ENCODE assay signal across 17 cellular contexts in the genomic region with DNA sequence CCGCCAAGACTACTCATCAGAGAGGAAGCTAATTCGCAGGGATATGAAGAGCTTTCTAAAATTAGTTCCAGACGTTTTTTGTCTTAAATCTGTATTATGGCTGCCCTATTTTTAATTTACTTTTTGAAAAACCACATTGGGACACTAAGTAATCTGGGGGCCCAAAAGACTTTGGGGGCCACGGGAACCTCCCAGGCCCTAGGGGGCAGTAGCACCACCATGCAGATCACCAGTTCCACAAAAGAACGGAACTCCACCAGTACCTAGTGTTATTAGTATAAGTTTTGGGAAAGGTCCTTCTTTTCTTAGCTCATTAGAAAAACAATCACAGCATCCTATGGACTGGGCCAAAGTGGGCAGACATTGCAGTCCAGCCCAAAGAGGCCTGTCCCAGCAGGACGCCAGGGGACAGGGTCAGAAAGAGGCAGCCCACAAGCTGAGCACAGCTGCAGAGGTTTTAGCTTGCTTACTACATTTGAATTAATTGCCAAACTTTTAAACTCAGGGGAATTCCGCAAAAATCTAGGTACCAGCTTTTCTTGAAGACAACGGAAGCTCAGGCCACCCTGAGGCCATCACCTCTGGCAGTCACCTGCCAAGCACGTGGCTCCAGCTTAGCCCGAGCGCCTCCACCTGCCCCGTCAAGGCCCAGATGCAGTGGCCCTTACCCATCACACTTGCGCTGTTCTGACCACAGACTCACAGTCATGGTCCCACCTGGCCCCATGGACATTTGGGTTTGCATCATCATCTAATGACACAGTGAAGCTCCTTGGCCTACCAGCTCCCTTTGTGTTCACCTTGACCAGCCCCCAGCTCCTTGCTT.
"Had no signal": no experiment of that assay in that cellular context is flagged by ENCODE, and none has a peak within 500 bp of the region (broad histone marks: within the 10 kb centered on the region; RNA-seq: fewer than 3 reads in every experiment).

No MANE protein-coding gene starts in this region.

- H3K4me1 ChIP-seq: foreskin keratinocyte, upper lobe of right lung had no signal

- H3K27ac ChIP-seq: foreskin keratinocyte, upper lobe of right lung had no signal

- H3K27me3 ChIP-seq: upper lobe of right lung had no signal

- DNase-seq: activated CD4-positive, alpha-beta memory T cell treated with anti-CD3 and anti-CD28 coated beads for 36 hours; activated CD4-positive, CD25-positive, alpha-beta regulatory T cell treated with anti-CD3 and anti-CD28 coated beads, Interleukin-2, amount 50 U/mL, for 72 hours; activated CD8-positive, alpha-beta memory T cell treated with anti-CD3 and anti-CD28 coated beads, Interleukin-2, amount 50 U/mL, for 4 hours; activated gamma-delta T cell treated with Interleukin-2 at 50 U/mL for 16 hours; activated naive CD8-positive, alpha-beta T cell treated with anti-CD3 and anti-CD28 coated beads for 36 hours; activated T-cell treated with anti-CD3 and anti-CD28 coated beads, Interleukin-2, amount 50 U/mL, for 72 hours; foreskin keratinocyte; left colon; naive thymus-derived CD4-positive, alpha-beta T cell; occipital lobe; stimulated activated CD4-positive, alpha-beta T cell treated with anti-CD3 and anti-CD28 coated beads, Interleukin-2, amount 100 ng/mL, for 48 hours; stimulated activated naive CD8-positive, alpha-beta T cell treated with anti-CD3 and anti-CD28 coated beads, Interleukin-15, Interleukin-2, amounts not matched to agents 100 U/mL and 50 U/mL, for 24 hours; T-helper 9 cell; upper lobe of right lung had no signal

- H3K4me3 ChIP-seq: upper lobe of right lung had no signal

- H3K36me3 ChIP-seq: upper lobe of right lung had no signal

- H3K9me3 ChIP-seq: upper lobe of right lung had no signal

- FAIRE-seq: bronchial epithelial cell, colon, endothelial cell of umbilical vein had no signal
